In the genomic region with DNA sequence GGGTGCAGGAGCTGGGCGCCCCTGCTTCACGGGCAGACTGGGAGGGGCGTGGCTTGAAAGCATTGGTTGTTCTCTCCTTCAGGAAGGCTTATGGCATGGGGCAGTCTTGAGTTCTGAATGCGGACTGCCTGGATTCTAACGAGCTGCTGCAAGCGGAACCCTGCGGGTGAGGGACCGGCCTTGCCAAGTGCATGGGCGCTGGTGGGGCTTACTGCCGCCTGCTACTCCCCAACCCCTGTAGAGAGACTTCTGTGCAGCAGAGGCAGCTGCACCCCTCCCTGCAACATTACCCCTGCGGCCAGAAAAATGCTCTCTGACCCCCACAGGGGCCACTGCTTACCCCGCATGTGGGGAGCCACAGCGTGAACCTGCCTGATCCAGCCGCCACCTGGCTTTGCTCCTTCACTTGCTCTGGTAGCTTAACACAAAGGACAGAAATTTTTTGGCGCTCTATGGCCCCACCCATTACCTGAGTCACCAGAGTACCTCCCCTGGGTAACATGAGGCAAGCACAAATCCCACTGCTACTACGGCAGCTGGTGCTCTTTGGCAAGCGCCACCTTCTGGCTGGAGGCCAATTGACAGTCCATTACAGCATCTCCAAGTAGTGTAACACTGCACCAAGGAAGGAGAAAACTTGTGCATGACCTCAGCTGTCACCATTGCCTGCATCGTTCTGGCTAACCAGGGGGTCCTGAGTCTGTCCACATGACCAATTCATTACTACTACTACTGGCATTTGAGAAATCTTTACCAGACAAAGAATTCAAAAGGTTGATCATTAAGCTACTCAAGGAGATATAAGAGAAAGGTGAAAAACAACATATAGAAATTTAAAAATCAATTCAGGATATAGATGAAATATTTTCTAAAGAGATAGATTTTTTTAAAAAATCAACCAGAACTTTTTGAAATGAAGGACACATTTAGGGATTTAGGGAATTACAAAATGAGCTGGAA, we compare ENCODE assay signal across 8 cellular contexts. TPM values are rescaled to one million over a fixed set of nuclear protein-coding genes. Genes with fewer than 3 reads are reported as not detected.
A peak's percentile ranks its signal among the peaks of the same experiment; 100 is the strongest.
DNase-seq lines count a peak whose midpoint lies in the region; ATAC-seq and TF ChIP-seq lines count a peak whose summit lies in the region.

No MANE protein-coding gene starts in this region.

- H3K27ac Mint-ChIP-seq in activated naive CD4-positive, alpha-beta T cell treated with anti-CD3 and anti-CD28 coated beads for 36 hours = peak overlapping the region; percentile 79

- H3K27me3 Mint-ChIP-seq in activated naive CD4-positive, alpha-beta T cell treated with anti-CD3 and anti-CD28 coated beads for 36 hours (ENCODE audit: low read depth) = peaks cover 11% of the 10 kb centered on the region

- H3K36me3 Mint-ChIP-seq in activated naive CD4-positive, alpha-beta T cell treated with anti-CD3 and anti-CD28 coated beads for 36 hours (ENCODE audit: low read depth) = no peaks in the 10 kb centered on the region

- H3K4me2 ChIP-seq in osteoblast (ENCODE audit: insufficient read depth, low read length) = peak overlapping the region; percentile 75

- no peaks in the 10 kb centered on the region for H3K27me3 ChIP-seq in HUES6 (ENCODE audit: control insufficient read depth, insufficient read depth, low read length)
- peaks cover 22% of the 10 kb centered on the region for H3K27me3 ChIP-seq in osteoblast (ENCODE audit: insufficient read depth, low read length)
- no peaks in the 10 kb centered on the region for H3K27me3 ChIP-seq in thoracic aorta (replicated peaks; ENCODE audit: insufficient read depth)

- H3K4me3 Mint-ChIP-seq in activated naive CD4-positive, alpha-beta T cell treated with anti-CD3 and anti-CD28 coated beads for 36 hours = peak overlapping the region; percentile 93

- H3K36me3 ChIP-seq in HUES6 (ENCODE audit: control insufficient read depth, insufficient read depth, low read length) = peaks cover 14% of the 10 kb centered on the region
- H3K36me3 ChIP-seq in osteoblast (ENCODE audit: insufficient read depth, low read length) = no peaks in the 10 kb centered on the region
- H3K36me3 ChIP-seq in thoracic aorta = no peaks in the 10 kb centered on the region

- no peaks in the 10 kb centered on the region for H3K79me2 ChIP-seq in osteoblast (ENCODE audit: insufficient read depth, low read length)

- TF ChIP-seq CTCF in osteoblast (IDR thresholded peaks at IDR 0.05; ENCODE audit: extremely low read depth, low read depth, low read length) (peak; percentile 60), thoracic aorta (IDR thresholded peaks at IDR 0.05) (no peak)

- H3K4me3 ChIP-seq in HUES6 (ENCODE audit: low read depth, low read length) (peak overlapping the region; percentile 74), osteoblast (ENCODE audit: insufficient read depth, low read length) (peak overlapping the region; percentile 74), thoracic aorta (peak overlapping the region; percentile 72)

- peaks cover 1% of the 10 kb centered on the region for H3K9me3 Mint-ChIP-seq in activated naive CD4-positive, alpha-beta T cell treated with anti-CD3 and anti-CD28 coated beads for 36 hours

- H3K27ac ChIP-seq in HUES6 (ENCODE audit: low read depth, low read length) (peak overlapping the region; percentile 82), osteoblast (ENCODE audit: low read depth, low read length) (peak overlapping the region; percentile 29), thoracic aorta (no peak overlapping the region)

- DNase-seq in D341Med (ENCODE audit: low spot score) = peak; percentile 83
- DNase-seq in SHP77 treated with DMSO at 0.1 percent for 48 hours (lab: John Stamatoyannopoulos, UW) = peak; percentile 38
- peak; percentile 98 for DNase-seq in activated naive CD4-positive, alpha-beta T cell treated with anti-CD3 and anti-CD28 coated beads for 36 hours
- peak; percentile 81 to 96 (median 90) for DNase-seq in head of caudate nucleus
- peak; percentile 86 for DNase-seq in osteoblast (ENCODE audit: insufficient read length, low spot score, missing footprints)
- peak; percentile 41 for DNase-seq in thoracic aorta (ENCODE audit: low spot score)

- peak; percentile 99 for ATAC-seq in GM21390 (IDR thresholded peaks at IDR 0.05; ENCODE audit: unreplicated experiment)
- ATAC-seq in thoracic aorta (ENCODE audit: insufficient number of reproducible peaks, low FRiP score, low read depth) = no peak

- H3K9me3 ChIP-seq in HUES6 (ENCODE audit: control insufficient read depth, insufficient read depth, low read depth, low read length) (peaks cover 22% of the 10 kb centered on the region), osteoblast (ENCODE audit: low read depth, low read length) (no peaks in the 10 kb centered on the region), thoracic aorta (peaks cover 7% of the 10 kb centered on the region)

- peak overlapping the region; percentile 84 for H2AFZ ChIP-seq in osteoblast (ENCODE audit: low read length)

- CTCF ChIA-PET in activated naive CD4-positive, alpha-beta T cell treated with anti-CD3 and anti-CD28 coated beads for 36 hours (lab: Charles Lee) = interaction anchor here (0.6 to 3.8 kb wide), 43 partner anchors 8 to 471 kb away, joined by 3 to 49 read pairs (median 4); no protein-coding TSS in a partner anchor

- intact Hi-C loops in activated naive CD4-positive, alpha-beta T cell treated with anti-CD3 and anti-CD28 coated beads for 36 hours (cut with micrococcal nuclease) = loop anchor here (1.0 to 5.0 kb wide), 7 partner anchors 36 to 700 kb away; no protein-coding TSS in a partner anchor
- intact Hi-C loops in head of caudate nucleus (cut with DNase I) = no loop called here

- H3K4me1 ChIP-seq in HUES6 (ENCODE audit: control insufficient read depth, insufficient read depth, low read length) (peaks cover 7% of the 10 kb centered on the region; the same call in 1 of the 2 replicates), osteoblast (ENCODE audit: insufficient read depth, low read length) (peaks cover 10% of the 10 kb centered on the region), thoracic aorta (ENCODE audit: control insufficient read depth in 1 of 2, low read depth in 2 of 2) (peaks cover 3 to 10% of the 10 kb centered on the region in 2 donors)

- H3K9ac ChIP-seq in HUES6 (ENCODE audit: low read length) = peak overlapping the region; percentile 91

- no peaks in the 10 kb centered on the region for H4K20me1 ChIP-seq in osteoblast (ENCODE audit: insufficient read depth, low read length)

- H3K4me1 Mint-ChIP-seq in activated naive CD4-positive, alpha-beta T cell treated with anti-CD3 and anti-CD28 coated beads for 36 hours (ENCODE audit: low read depth) = peaks cover 3% of the 10 kb centered on the region

RNA-seq across cellular contexts. Expression of a gene that starts 35.4 kb away (rescaled TPM):
- total RNA-seq in activated naive CD4-positive, alpha-beta T cell treated with anti-CD3 and anti-CD28 coated beads for 36 hours = 100 to 1,000 TPM; 288 to 293 TPM
- 278 and 283 TPM in 2 replicates for total RNA-seq in osteoblast
- 100 to 1,000 TPM; 208 to 328 TPM for total RNA-seq in thoracic aorta

RNA-seq across cellular contexts. Expression of a gene that starts 49.7 kb away (rescaled TPM):
- 100 to 1,000 TPM; 328 to 335 TPM for total RNA-seq in activated naive CD4-positive, alpha-beta T cell treated with anti-CD3 and anti-CD28 coated beads for 36 hours
- 572 and 626 TPM in 2 replicates for total RNA-seq in osteoblast
- 100 to 1,000 TPM; 451 to 800 TPM for total RNA-seq in thoracic aorta

Comparison
In these comparisons a context has a peak if more than half of its experiments do, and no peak if none do; other contexts are left out.
1. DNase-seq: peak in every context shown above with its lines; median percentile 98 in activated naive CD4-positive, alpha-beta T cell treated with anti-CD3 and anti-CD28 coated beads for 36 hours; 90 in head of caudate nucleus; 86 in osteoblast; 83 in D341Med; 41 in thoracic aorta; 38 in SHP77 treated with DMSO at 0.1 percent for 48 hours.
2. H3K27ac ChIP-seq: peak in HUES6 (single experiment) and osteoblast (single experiment); none in thoracic aorta (0 of 2).
3. Peak in every context shown above with its lines, with median percentiles within 50 percentile points of each other: H3K4me3 ChIP-seq.